In genomic region chr2:4866198-4866597, GRCh38 we compare ENCODE assay signal across 20 cellular contexts.
A peak's percentile ranks its signal among the peaks of the same experiment; 100 is the strongest.
DNase-seq lines count a peak whose midpoint lies in the region; ATAC-seq, FAIRE-seq and TF ChIP-seq lines count a peak whose summit lies in the region.
"Had no signal": no experiment of that assay in that cellular context is flagged by ENCODE, and none has a peak within 500 bp of the region (broad histone marks: within the 10 kb centered on the region; RNA-seq: fewer than 3 reads in every experiment).

No MANE protein-coding gene starts in this region.

- H3K27me3 Mint-ChIP-seq in MCF 10A (ENCODE audit: insufficient read depth, unreplicated experiment) (no peaks in the 10 kb centered on the region), endodermal cell (ENCODE audit: insufficient read depth) (no peaks in the 10 kb centered on the region)
- H3K27me3 Mint-ChIP-seq: B cell; CD4-positive, alpha-beta T cell had no signal

- POLR2A ChIA-PET in MCF 10A (lab: Yijun Ruan, JAX) (no interaction called here), IMR-90 (lab: Charles Lee; ENCODE audit: unreplicated experiment) (no interaction called here), H1 (lab: Charles Lee; ENCODE audit: partially characterized antibody) (no interaction called here)

- H3K9me3 ChIP-seq in mammary epithelial cell (replicated peaks; ENCODE audit: insufficient read depth, low read length) (no peaks in the 10 kb centered on the region), IMR-90 (ENCODE audit: control insufficient read depth, insufficient read depth, low read length) (peaks cover 11% of the 10 kb centered on the region), H1 (ENCODE audit: insufficient read depth in 2 of 2, low read depth in 1 of 2, low read length in 1 of 2) (no peaks in the 10 kb centered on the region), endodermal cell (ENCODE audit: control insufficient read depth, low read length) (no peaks in the 10 kb centered on the region)
- H3K9me3 ChIP-seq: BLaER1 treated with 17β-estradiol and CSF1 and Interleukin-3, amounts not matched to agents 10 nM and 100 nM; Caco-2 had no signal

- H2BK15ac ChIP-seq in IMR-90 (ENCODE audit: low read depth, low read length) = no peak overlapping the region
- no peak overlapping the region for H2BK15ac ChIP-seq in H1 (ENCODE audit: low read length)

- no peak overlapping the region for H3K56ac ChIP-seq in IMR-90 (ENCODE audit: extremely low read depth, insufficient read depth, low read length)
- H3K56ac ChIP-seq in H1 (replicated peaks; ENCODE audit: insufficient read length, low read depth, low read length) = no peak overlapping the region

- H4K5ac ChIP-seq in IMR-90 (ENCODE audit: low read depth, low read length) = no peak overlapping the region
- no peak overlapping the region for H4K5ac ChIP-seq in H1 (ENCODE audit: insufficient read length, low read depth, low read length)

- no peak overlapping the region for H3K27ac Mint-ChIP-seq in MCF 10A (ENCODE audit: low read depth, unreplicated experiment)
- no peak overlapping the region for H3K27ac Mint-ChIP-seq in endodermal cell
- H3K27ac Mint-ChIP-seq: B cell; CD4-positive, alpha-beta T cell; CD8-positive, alpha-beta T cell had no signal

- H3K23me2 ChIP-seq in H1 (ENCODE audit: low read depth, low read length) = no peaks in the 10 kb centered on the region

- H4K20me1 ChIP-seq in mammary epithelial cell (ENCODE audit: insufficient read depth, low read length) (no peaks in the 10 kb centered on the region), IMR-90 (ENCODE audit: insufficient read depth, low read length) (no peaks in the 10 kb centered on the region), H1 (replicated peaks in 1 of 2; ENCODE audit: control insufficient read depth in 1 of 2, insufficient read depth in 2 of 2, low read length in 2 of 2) (no peaks in the 10 kb centered on the region)
- H4K20me1 ChIP-seq: BLaER1 treated with 17β-estradiol and CSF1 and Interleukin-3, amounts not matched to agents 10 nM and 100 nM had no signal

- H2BK5ac ChIP-seq in IMR-90 (ENCODE audit: low read depth, low read length, poor library complexity, severe bottlenecking) (no peak overlapping the region), H1 (ENCODE audit: low read depth, low read length) (no peak overlapping the region)

- H3K9ac ChIP-seq in mammary epithelial cell (ENCODE audit: insufficient read depth, low read length) (no peak overlapping the region), IMR-90 (ENCODE audit: low read depth, low read length) (no peak overlapping the region), H1 (replicated peaks in 1 of 4; ENCODE audit: extremely low read depth in 1 of 4, low read depth in 3 of 4, low read length in 3 of 4) (no peak overlapping the region), endodermal cell (ENCODE audit: extremely low read depth, low read length, poor library complexity, severe bottlenecking) (no peak overlapping the region)
- H3K9ac ChIP-seq: BLaER1 treated with 17β-estradiol and CSF1 and Interleukin-3, amounts not matched to agents 10 nM and 100 nM had no signal

- no peak overlapping the region for H2BK20ac ChIP-seq in IMR-90 (ENCODE audit: low read depth, low read length)
- no peak overlapping the region for H2BK20ac ChIP-seq in H1 (ENCODE audit: low read length)

- H3K9me1 ChIP-seq in IMR-90 (ENCODE audit: insufficient read depth, low read length) = no peaks in the 10 kb centered on the region

- ATAC-seq in IMR-90 (ENCODE audit: low read depth) = no peak
- ATAC-seq: A549; CD8-positive, alpha-beta T cell had no signal

- H3K4ac ChIP-seq in IMR-90 (ENCODE audit: low read depth, low read length) (no peak overlapping the region), H1 (replicated peaks; ENCODE audit: insufficient read length, low read depth, low read length) (no peak overlapping the region)

- H3K4me3 ChIP-seq in mammary epithelial cell (replicated peaks in 1 of 3; ENCODE audit: insufficient read depth in 1 of 3, low read depth in 2 of 3, low read length in 3 of 3) = no peak overlapping the region
- H3K4me3 ChIP-seq in IMR-90 (ENCODE audit: insufficient read depth, low read depth, low read length) = no peak overlapping the region
- no peak overlapping the region for H3K4me3 ChIP-seq in H1 (ENCODE audit: extremely low read depth in 1 of 4, insufficient read depth in 2 of 4, low read depth in 3 of 4, low read length in 4 of 4)
- H3K4me3 ChIP-seq in endodermal cell (ENCODE audit: low read length) = no peak overlapping the region
- H3K4me3 ChIP-seq: A549; BLaER1 treated with 17β-estradiol and CSF1 and Interleukin-3, amounts not matched to agents 10 nM and 100 nM had no signal

- H3K27me3 ChIP-seq in mammary epithelial cell (ENCODE audit: insufficient read depth, low read length) (no peaks in the 10 kb centered on the region), IMR-90 (ENCODE audit: control insufficient read depth, insufficient read depth, low read length) (no peaks in the 10 kb centered on the region), H1 (replicated peaks in 1 of 4; ENCODE audit: control insufficient read depth in 3 of 4, extremely low read depth in 1 of 4, insufficient read depth in 3 of 4, low read length in 3 of 4) (no peaks in the 10 kb centered on the region), endodermal cell (ENCODE audit: control insufficient read depth, insufficient read depth, low read length, poor library complexity, severe bottlenecking) (no peaks in the 10 kb centered on the region)
- H3K27me3 ChIP-seq: BLaER1 treated with 17β-estradiol and CSF1 and Interleukin-3, amounts not matched to agents 10 nM and 100 nM had no signal

- no peak for TF ChIP-seq EP300 in H1 (IDR thresholded peaks at IDR 0.05; ENCODE audit: borderline replicate concordance in 1 of 2, low read depth in 2 of 2, low read length in 2 of 2)

- no peak overlapping the region for H3K4me2 ChIP-seq in mammary epithelial cell (ENCODE audit: insufficient read depth, low read depth, low read length)
- H3K4me2 ChIP-seq in IMR-90 (ENCODE audit: low read depth, low read length) = no peak overlapping the region
- H3K4me2 ChIP-seq in H1 (ENCODE audit: insufficient read depth in 1 of 2, low read depth in 2 of 2, low read length in 2 of 2) = no peak overlapping the region
- H3K4me2 ChIP-seq: A549; BLaER1 treated with 17β-estradiol and CSF1 and Interleukin-3, amounts not matched to agents 10 nM and 100 nM had no signal

- TF ChIP-seq POLR2A in IMR-90 (IDR thresholded peaks at IDR 0.05; ENCODE audit: low read depth, low read length) (no peak), H1 (IDR thresholded peaks at IDR 0.05; ENCODE audit: control extremely low read depth in 1 of 2, low read depth in 2 of 2, low read length in 2 of 2) (no peak)

- H2AK9ac ChIP-seq in IMR-90 (replicated peaks; ENCODE audit: low read depth, low read length, poor library complexity) = no peak overlapping the region

- dilution Hi-C loops in mammary epithelial cell (cut with HindIII; ENCODE audit: low sequenced_read_pairs) (no loop called here), IMR-90 (cut with HindIII; ENCODE audit: low sequenced_read_pairs, unreplicated experiment) (no loop called here)

- H2BK120ac ChIP-seq in IMR-90 (ENCODE audit: low read depth, low read length) = no peak overlapping the region
- H2BK120ac ChIP-seq in H1 (replicated peaks; ENCODE audit: low read depth, low read length) = no peak overlapping the region

- no peak for TF ChIP-seq RAD21 in IMR-90 (IDR thresholded peaks at IDR 0.05; ENCODE audit: low read length)
- TF ChIP-seq RAD21 in H1 (IDR thresholded peaks at IDR 0.05 in 1 of 2, conservative IDR thresholded peaks at IDR 0.05 in 1 of 2; ENCODE audit: low read depth in 2 of 2, low read length in 2 of 2) = no peak

- no peaks in the 10 kb centered on the region for H3K9me3 Mint-ChIP-seq in MCF 10A (ENCODE audit: unreplicated experiment)
- H3K9me3 Mint-ChIP-seq in endodermal cell = no peaks in the 10 kb centered on the region

- no peaks in the 10 kb centered on the region for H3K36me3 Mint-ChIP-seq in MCF 10A (ENCODE audit: insufficient read depth, unreplicated experiment)
- H3K36me3 Mint-ChIP-seq in endodermal cell (ENCODE audit: low read depth) = no peaks in the 10 kb centered on the region
- H3K36me3 Mint-ChIP-seq: CD8-positive, alpha-beta T cell had no signal

- WGBS in mammary epithelial cell (ENCODE audit: low coverage, missing lambda C conversion rate) = 82% methylated on average over 4 of the region's 4 CpGs
- WGBS in IMR-90 (ENCODE audit: extremely low coverage in 2 of 2, insufficient read length in 1 of 2), 2 experiments = no CpG with 5 or more reads among the region's 4 CpGs
- WGBS in H1 (ENCODE audit: extremely low coverage in 1 of 2, insufficient coverage in 1 of 2, insufficient read length in 1 of 2, insufficient replicate concordance in 2 of 2, low coverage in 1 of 2, low lambda C conversion rate in 2 of 2, missing lambda C conversion rate in 1 of 2), 2 experiments = 96% methylated on average over 4 of the region's 4 CpGs; no CpG with 5 or more reads in 1 of the 2 experiments
- WGBS in endodermal cell (ENCODE audit: insufficient coverage in 1 of 2, insufficient read length in 1 of 2), 2 experiments = 86 to 93% methylated on average over 2 to 4 of the region's 4 CpGs

- H4K8ac ChIP-seq in IMR-90 (ENCODE audit: low read depth in 2 of 2, low read length in 2 of 2) = no peak overlapping the region
- H4K8ac ChIP-seq in H1 (ENCODE audit: extremely low read depth, insufficient read depth, low read length) = no peak overlapping the region

- CTCF ChIA-PET in MCF 10A (lab: Yijun Ruan, JAX) (no interaction called here), mammary epithelial cell (lab: Charles Lee; ENCODE audit: low non-redundant PET) (no interaction called here), IMR-90 (lab: Yijun Ruan, JAX) (no interaction called here), H1 (lab: Charles Lee; ENCODE audit: partially characterized antibody) (no interaction called here)

- intact Hi-C loops in MCF 10A (cut with micrococcal nuclease) = no loop called here
- intact Hi-C loops in mammary epithelial cell (cut with micrococcal nuclease) = no loop called here
- intact Hi-C loops in IMR-90 (cut with micrococcal nuclease) = no loop called here

- no peak for FAIRE-seq in H1 (lab: Jason Lieb, UNC)
- FAIRE-seq: A549, D721Med, GM12891, GM18507 had no signal

- no peak for TF ChIP-seq CTCF in MCF 10A (IDR thresholded peaks at IDR 0.05; ENCODE audit: unreplicated experiment)
- TF ChIP-seq CTCF in mammary epithelial cell (conservative IDR thresholded peaks at IDR 0.05 in 1 of 2, IDR thresholded peaks at IDR 0.05 in 1 of 2; ENCODE audit: extremely low read depth in 1 of 2, insufficient read depth in 1 of 2, low read depth in 1 of 2, low read length in 2 of 2) = no peak
- TF ChIP-seq CTCF in IMR-90 (conservative IDR thresholded peaks at IDR 0.05; ENCODE audit: low read depth, low read length) = no peak
- TF ChIP-seq CTCF in H1 (IDR thresholded peaks at IDR 0.05; ENCODE audit: control extremely low read depth in 1 of 3, insufficient read depth in 1 of 3, low read depth in 1 of 3, low read length in 3 of 3) = no peak
- no peak for TF ChIP-seq CTCF in endodermal cell (conservative IDR thresholded peaks at IDR 0.05)

- H3K79me1 ChIP-seq in IMR-90 (ENCODE audit: low read depth in 1 of 2, low read length in 2 of 2) (no peaks in the 10 kb centered on the region), H1 (ENCODE audit: low read depth, low read length) (no peaks in the 10 kb centered on the region)

- H3K4me1 ChIP-seq in mammary epithelial cell (ENCODE audit: insufficient read depth, low read length) = peaks cover 18% of the 10 kb centered on the region
- H3K4me1 ChIP-seq in IMR-90 (ENCODE audit: control insufficient read depth, insufficient read depth, low read length) = no peaks in the 10 kb centered on the region
- H3K4me1 ChIP-seq in H1 (replicated peaks in 1 of 4; ENCODE audit: control insufficient read depth in 3 of 4, insufficient read depth in 4 of 4, low read length in 3 of 4) = peaks cover 0 to 2% (median 0%) of the 10 kb centered on the region in 4 experiments; a peak in 1 of 7 replicates
- no peaks in the 10 kb centered on the region for H3K4me1 ChIP-seq in endodermal cell (ENCODE audit: control insufficient read depth, insufficient read depth, low read length)
- H3K4me1 ChIP-seq: A549; BLaER1 treated with 17β-estradiol and CSF1 and Interleukin-3, amounts not matched to agents 10 nM and 100 nM; Caco-2 had no signal

- H3K4me1 Mint-ChIP-seq in MCF 10A (ENCODE audit: insufficient read depth, unreplicated experiment) (peaks cover 11% of the 10 kb centered on the region), endodermal cell (no peaks in the 10 kb centered on the region)
- H3K4me1 Mint-ChIP-seq: B cell had no signal

- H3K79me2 ChIP-seq in mammary epithelial cell (ENCODE audit: insufficient read depth, low read length) (no peaks in the 10 kb centered on the region), H1 (ENCODE audit: control insufficient read depth in 1 of 2, insufficient read depth in 2 of 2, low read length in 2 of 2) (no peaks in the 10 kb centered on the region)

- H3K18ac ChIP-seq in IMR-90 (ENCODE audit: low read depth, low read length) (no peak overlapping the region), H1 (ENCODE audit: extremely low read depth, low read length) (no peak overlapping the region)

- H3K36me3 ChIP-seq in mammary epithelial cell (ENCODE audit: insufficient read depth, low read length) = no peaks in the 10 kb centered on the region
- H3K36me3 ChIP-seq in IMR-90 (ENCODE audit: control insufficient read depth, insufficient read depth, low read length) = no peaks in the 10 kb centered on the region
- H3K36me3 ChIP-seq in H1 (ENCODE audit: control insufficient read depth in 2 of 4, insufficient read depth in 4 of 4, low read length in 3 of 4) = no peaks in the 10 kb centered on the region
- no peaks in the 10 kb centered on the region for H3K36me3 ChIP-seq in endodermal cell (ENCODE audit: control insufficient read depth, insufficient read depth, low read length)
- H3K36me3 ChIP-seq: BLaER1 treated with 17β-estradiol and CSF1 and Interleukin-3, amounts not matched to agents 10 nM and 100 nM had no signal

- H3K27ac ChIP-seq in mammary epithelial cell (ENCODE audit: insufficient read depth, low read depth, low read length) = no peak overlapping the region
- no peak overlapping the region for H3K27ac ChIP-seq in IMR-90 (ENCODE audit: insufficient read depth, low read length)
- H3K27ac ChIP-seq in H1 (ENCODE audit: low read depth, low read length) = no peak overlapping the region
- no peak overlapping the region for H3K27ac ChIP-seq in endodermal cell (ENCODE audit: low read depth, low read length)
- H3K27ac ChIP-seq: 22Rv1; A549; BLaER1 treated with 17β-estradiol and CSF1 and Interleukin-3, amounts not matched to agents 10 nM and 100 nM; C4-2B had no signal

- BruUV-seq in MCF 10A (replicated peaks; lab: Mats Ljungman, UMichigan) (no TSS peak), mammary epithelial cell (replicated peaks; lab: Mats Ljungman, UMichigan) (no TSS peak), IMR-90 (replicated peaks; lab: Mats Ljungman, UMichigan) (no TSS peak)

- H3K4me3 Mint-ChIP-seq in MCF 10A (ENCODE audit: unreplicated experiment) (no peak overlapping the region), endodermal cell (no peak overlapping the region)
- H3K4me3 Mint-ChIP-seq: B cell; CD4-positive, alpha-beta T cell; CD8-positive, alpha-beta T cell had no signal

- H3K14ac ChIP-seq in IMR-90 (replicated peaks; ENCODE audit: low read depth, low read length) (no peak overlapping the region), H1 (ENCODE audit: insufficient read length) (no peak overlapping the region)

- H2AK5ac ChIP-seq in IMR-90 (ENCODE audit: low read depth, low read length) = no peak overlapping the region
- H2AK5ac ChIP-seq in H1 (ENCODE audit: low read depth, low read length) = no peak overlapping the region

- H2AFZ ChIP-seq in mammary epithelial cell (ENCODE audit: low read depth, low read length) (no peak overlapping the region), IMR-90 (replicated peaks; ENCODE audit: low read length, poor library complexity) (no peak overlapping the region), H1 (ENCODE audit: low read length) (no peak overlapping the region)

- in situ Hi-C loops in mammary epithelial cell (cut with MboI; ENCODE audit: low sequenced_read_pairs in 2 of 2) = no loop called here
- in situ Hi-C loops in IMR-90 (cut with MboI; ENCODE audit: low sequenced_read_pairs) = no loop called here

- DNase-seq in MCF 10A (ENCODE audit: unreplicated experiment) = peak; percentile 6
- DNase-seq in mammary epithelial cell = no peak
- no peak for DNase-seq in IMR-90
- DNase-seq in H1 (ENCODE audit: low read depth in 1 of 2, low spot score in 2 of 2) = no peak
- no peak for DNase-seq in endodermal cell
- DNase-seq: AML-193; Caco-2; Calu3; CD4-positive, alpha-beta T cell; CD8-positive, alpha-beta T cell; DMS79 treated with DMSO at 0.1 percent for 48 hours; GF-D8 had no signal

- H2BK12ac ChIP-seq in H1 (ENCODE audit: low read depth, low read length) = no peak overlapping the region

- H4K91ac ChIP-seq in IMR-90 (ENCODE audit: insufficient read depth, low read depth, low read length) = no peak overlapping the region
- no peak overlapping the region for H4K91ac ChIP-seq in H1 (replicated peaks; ENCODE audit: insufficient read length, low read length)

- H3K23ac ChIP-seq in IMR-90 (ENCODE audit: low read depth, low read length) = no peak overlapping the region
- H3K23ac ChIP-seq in H1 (ENCODE audit: insufficient read length) = no peak overlapping the region
